1 cellular context compared by ENCODE assay signal in genomic region chr12:57089259-57090245, GRCh38.
TF ChIP-seq lines count a peak whose summit lies in the region.

No MANE protein-coding gene starts in this region.

TF ChIP-seq in HepG2, 621 proteins besides CTCF, POLR2A, EP300 and RAD21 (continued from another document and continues in another):
- TF ChIP-seq TFDP2 (CRISPR knock-in tag; IDR thresholded peaks at IDR 0.05) = no peak
- no peak for TF ChIP-seq ZNF367 (CRISPR knock-in tag; IDR thresholded peaks at IDR 0.05; ENCODE audit: borderline replicate concordance)
- TF ChIP-seq ZNF10 (CRISPR knock-in tag; IDR thresholded peaks at IDR 0.05; ENCODE audit: borderline replicate concordance, low read depth) = no peak
- no peak for TF ChIP-seq ZKSCAN8 (CRISPR knock-in tag; IDR thresholded peaks at IDR 0.05; ENCODE audit: borderline replicate concordance)
- no peak for TF ChIP-seq ZNF20 (CRISPR knock-in tag; IDR thresholded peaks at IDR 0.05)
- TF ChIP-seq SRY (CRISPR knock-in tag; IDR thresholded peaks at IDR 0.05) = no peak
- TF ChIP-seq MTERF4 (CRISPR knock-in tag; IDR thresholded peaks at IDR 0.05) = no peak
- TF ChIP-seq AKAP8 (CRISPR knock-in tag; IDR thresholded peaks at IDR 0.05) = no peak
- TF ChIP-seq ZNF761 (CRISPR knock-in tag; conservative IDR thresholded peaks at IDR 0.05) = no peak
- no peak for TF ChIP-seq ZNF317 (CRISPR knock-in tag; IDR thresholded peaks at IDR 0.05)
- TF ChIP-seq PLRG1 (conservative IDR thresholded peaks at IDR 0.05) = no peak
- TF ChIP-seq HDAC6 (IDR thresholded peaks at IDR 0.05; ENCODE audit: low read depth, low read length) = no peak
- TF ChIP-seq, protein P1, sequence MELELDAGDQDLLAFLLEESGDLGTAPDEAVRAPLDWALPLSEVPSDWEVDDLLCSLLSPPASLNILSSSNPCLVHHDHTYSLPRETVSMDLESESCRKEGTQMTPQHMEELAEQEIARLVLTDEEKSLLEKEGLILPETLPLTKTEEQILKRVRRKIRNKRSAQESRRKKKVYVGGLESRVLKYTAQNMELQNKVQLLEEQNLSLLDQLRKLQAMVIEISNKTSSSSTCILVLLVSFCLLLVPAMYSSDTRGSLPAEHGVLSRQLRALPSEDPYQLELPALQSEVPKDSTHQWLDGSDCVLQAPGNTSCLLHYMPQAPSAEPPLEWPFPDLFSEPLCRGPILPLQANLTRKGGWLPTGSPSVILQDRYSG (CRISPR knock-in tag; IDR thresholded peaks at IDR 0.05) = no peak
- no peak for TF ChIP-seq ZNF670 (CRISPR knock-in tag; IDR thresholded peaks at IDR 0.05; ENCODE audit: borderline replicate concordance)
- TF ChIP-seq, protein P2, sequence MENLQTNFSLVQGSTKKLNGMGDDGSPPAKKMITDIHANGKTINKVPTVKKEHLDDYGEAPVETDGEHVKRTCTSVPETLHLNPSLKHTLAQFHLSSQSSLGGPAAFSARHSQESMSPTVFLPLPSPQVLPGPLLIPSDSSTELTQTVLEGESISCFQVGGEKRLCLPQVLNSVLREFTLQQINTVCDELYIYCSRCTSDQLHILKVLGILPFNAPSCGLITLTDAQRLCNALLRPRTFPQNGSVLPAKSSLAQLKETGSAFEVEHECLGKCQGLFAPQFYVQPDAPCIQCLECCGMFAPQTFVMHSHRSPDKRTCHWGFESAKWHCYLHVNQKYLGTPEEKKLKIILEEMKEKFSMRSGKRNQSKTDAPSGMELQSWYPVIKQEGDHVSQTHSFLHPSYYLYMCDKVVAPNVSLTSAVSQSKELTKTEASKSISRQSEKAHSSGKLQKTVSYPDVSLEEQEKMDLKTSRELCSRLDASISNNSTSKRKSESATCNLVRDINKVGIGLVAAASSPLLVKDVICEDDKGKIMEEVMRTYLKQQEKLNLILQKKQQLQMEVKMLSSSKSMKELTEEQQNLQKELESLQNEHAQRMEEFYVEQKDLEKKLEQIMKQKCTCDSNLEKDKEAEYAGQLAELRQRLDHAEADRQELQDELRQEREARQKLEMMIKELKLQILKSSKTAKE (CRISPR knock-in tag; IDR thresholded peaks at IDR 0.05; ENCODE audit: borderline replicate concordance) = no peak
- no peak for TF ChIP-seq KLF11 (CRISPR knock-in tag; IDR thresholded peaks at IDR 0.05)
- TF ChIP-seq NFE2L2 (IDR thresholded peaks at IDR 0.05; ENCODE audit: low read length) = no peak
- TF ChIP-seq ZMYM2 (CRISPR knock-in tag; IDR thresholded peaks at IDR 0.05) = no peak
- TF ChIP-seq, protein P3, sequence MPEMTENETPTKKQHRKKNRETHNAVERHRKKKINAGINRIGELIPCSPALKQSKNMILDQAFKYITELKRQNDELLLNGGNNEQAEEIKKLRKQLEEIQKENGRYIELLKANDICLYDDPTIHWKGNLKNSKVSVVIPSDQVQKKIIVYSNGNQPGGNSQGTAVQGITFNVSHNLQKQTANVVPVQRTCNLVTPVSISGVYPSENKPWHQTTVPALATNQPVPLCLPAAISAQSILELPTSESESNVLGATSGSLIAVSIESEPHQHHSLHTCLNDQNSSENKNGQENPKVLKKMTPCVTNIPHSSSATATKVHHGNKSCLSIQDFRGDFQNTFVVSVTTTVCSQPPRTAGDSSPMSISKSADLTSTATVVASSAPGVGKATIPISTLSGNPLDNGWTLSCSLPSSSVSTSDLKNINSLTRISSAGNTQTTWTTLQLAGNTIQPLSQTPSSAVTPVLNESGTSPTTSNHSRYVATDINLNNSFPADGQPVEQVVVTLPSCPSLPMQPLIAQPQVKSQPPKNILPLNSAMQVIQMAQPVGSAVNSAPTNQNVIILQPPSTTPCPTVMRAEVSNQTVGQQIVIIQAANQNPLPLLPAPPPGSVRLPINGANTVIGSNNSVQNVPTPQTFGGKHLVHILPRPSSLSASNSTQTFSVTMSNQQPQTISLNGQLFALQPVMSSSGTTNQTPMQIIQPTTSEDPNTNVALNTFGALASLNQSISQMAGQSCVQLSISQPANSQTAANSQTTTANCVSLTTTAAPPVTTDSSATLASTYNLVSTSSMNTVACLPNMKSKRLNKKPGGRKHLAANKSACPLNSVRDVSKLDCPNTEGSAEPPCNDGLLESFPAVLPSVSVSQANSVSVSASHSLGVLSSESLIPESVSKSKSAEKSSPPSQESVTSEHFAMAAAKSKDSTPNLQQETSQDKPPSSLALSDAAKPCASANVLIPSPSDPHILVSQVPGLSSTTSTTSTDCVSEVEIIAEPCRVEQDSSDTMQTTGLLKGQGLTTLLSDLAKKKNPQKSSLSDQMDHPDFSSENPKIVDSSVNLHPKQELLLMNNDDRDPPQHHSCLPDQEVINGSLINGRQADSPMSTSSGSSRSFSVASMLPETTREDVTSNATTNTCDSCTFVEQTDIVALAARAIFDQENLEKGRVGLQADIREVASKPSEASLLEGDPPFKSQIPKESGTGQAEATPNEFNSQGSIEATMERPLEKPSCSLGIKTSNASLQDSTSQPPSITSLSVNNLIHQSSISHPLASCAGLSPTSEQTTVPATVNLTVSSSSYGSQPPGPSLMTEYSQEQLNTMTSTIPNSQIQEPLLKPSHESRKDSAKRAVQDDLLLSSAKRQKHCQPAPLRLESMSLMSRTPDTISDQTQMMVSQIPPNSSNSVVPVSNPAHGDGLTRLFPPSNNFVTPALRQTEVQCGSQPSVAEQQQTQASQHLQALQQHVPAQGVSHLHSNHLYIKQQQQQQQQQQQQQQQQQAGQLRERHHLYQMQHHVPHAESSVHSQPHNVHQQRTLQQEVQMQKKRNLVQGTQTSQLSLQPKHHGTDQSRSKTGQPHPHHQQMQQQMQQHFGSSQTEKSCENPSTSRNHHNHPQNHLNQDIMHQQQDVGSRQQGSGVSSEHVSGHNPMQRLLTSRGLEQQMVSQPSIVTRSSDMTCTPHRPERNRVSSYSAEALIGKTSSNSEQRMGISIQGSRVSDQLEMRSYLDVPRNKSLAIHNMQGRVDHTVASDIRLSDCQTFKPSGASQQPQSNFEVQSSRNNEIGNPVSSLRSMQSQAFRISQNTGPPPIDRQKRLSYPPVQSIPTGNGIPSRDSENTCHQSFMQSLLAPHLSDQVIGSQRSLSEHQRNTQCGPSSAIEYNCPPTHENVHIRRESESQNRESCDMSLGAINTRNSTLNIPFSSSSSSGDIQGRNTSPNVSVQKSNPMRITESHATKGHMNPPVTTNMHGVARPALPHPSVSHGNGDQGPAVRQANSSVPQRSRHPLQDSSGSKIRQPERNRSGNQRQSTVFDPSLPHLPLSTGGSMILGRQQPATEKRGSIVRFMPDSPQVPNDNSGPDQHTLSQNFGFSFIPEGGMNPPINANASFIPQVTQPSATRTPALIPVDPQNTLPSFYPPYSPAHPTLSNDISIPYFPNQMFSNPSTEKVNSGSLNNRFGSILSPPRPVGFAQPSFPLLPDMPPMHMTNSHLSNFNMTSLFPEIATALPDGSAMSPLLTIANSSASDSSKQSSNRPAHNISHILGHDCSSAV (CRISPR knock-in tag; IDR thresholded peaks at IDR 0.05; ENCODE audit: borderline replicate concordance) = no peak
- TF ChIP-seq USF2 (IDR thresholded peaks at IDR 0.05; ENCODE audit: low read depth, low read length) = no peak
- no peak for TF ChIP-seq USF2 (CRISPR knock-in tag; IDR thresholded peaks at IDR 0.05; ENCODE audit: borderline replicate concordance)
- no peak for TF ChIP-seq ZNF326 (CRISPR knock-in tag; IDR thresholded peaks at IDR 0.05; ENCODE audit: borderline replicate concordance)
- peak; percentile 49; the same call in 1 of the 2 replicates for TF ChIP-seq PRDM10 (CRISPR knock-in tag; IDR thresholded peaks at IDR 0.05; ENCODE audit: low read depth)
- TF ChIP-seq, protein P4, sequence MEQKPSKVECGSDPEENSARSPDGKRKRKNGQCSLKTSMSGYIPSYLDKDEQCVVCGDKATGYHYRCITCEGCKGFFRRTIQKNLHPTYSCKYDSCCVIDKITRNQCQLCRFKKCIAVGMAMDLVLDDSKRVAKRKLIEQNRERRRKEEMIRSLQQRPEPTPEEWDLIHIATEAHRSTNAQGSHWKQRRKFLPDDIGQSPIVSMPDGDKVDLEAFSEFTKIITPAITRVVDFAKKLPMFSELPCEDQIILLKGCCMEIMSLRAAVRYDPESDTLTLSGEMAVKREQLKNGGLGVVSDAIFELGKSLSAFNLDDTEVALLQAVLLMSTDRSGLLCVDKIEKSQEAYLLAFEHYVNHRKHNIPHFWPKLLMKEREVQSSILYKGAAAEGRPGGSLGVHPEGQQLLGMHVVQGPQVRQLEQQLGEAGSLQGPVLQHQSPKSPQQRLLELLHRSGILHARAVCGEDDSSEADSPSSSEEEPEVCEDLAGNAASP (CRISPR knock-in tag; IDR thresholded peaks at IDR 0.05; ENCODE audit: borderline replicate concordance) = no peak
- no peak for TF ChIP-seq MATR3 (CRISPR knock-in tag; IDR thresholded peaks at IDR 0.05)
- TF ChIP-seq ARHGAP35 (CRISPR knock-in tag; IDR thresholded peaks at IDR 0.05; ENCODE audit: borderline replicate concordance) = no peak
- TF ChIP-seq, protein P5, sequence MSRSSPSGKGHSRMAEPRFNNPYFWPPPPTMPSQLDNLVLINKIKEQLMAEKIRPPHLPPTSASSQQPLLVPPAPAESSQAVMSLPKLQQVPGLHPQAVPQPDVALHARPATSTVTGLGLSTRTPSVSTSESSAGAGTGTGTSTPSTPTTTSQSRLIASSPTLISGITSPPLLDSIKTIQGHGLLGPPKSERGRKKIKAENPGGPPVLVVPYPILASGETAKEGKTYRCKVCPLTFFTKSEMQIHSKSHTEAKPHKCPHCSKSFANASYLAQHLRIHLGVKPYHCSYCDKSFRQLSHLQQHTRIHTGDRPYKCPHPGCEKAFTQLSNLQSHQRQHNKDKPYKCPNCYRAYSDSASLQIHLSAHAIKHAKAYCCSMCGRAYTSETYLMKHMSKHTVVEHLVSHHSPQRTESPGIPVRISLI (CRISPR knock-in tag; IDR thresholded peaks at IDR 0.05; ENCODE audit: borderline replicate concordance) = no peak
- TF ChIP-seq HIVEP1 (CRISPR knock-in tag; IDR thresholded peaks at IDR 0.05) = no peak
- no peak for TF ChIP-seq EED (CRISPR knock-in tag; IDR thresholded peaks at IDR 0.05)
- TF ChIP-seq, protein P6, sequence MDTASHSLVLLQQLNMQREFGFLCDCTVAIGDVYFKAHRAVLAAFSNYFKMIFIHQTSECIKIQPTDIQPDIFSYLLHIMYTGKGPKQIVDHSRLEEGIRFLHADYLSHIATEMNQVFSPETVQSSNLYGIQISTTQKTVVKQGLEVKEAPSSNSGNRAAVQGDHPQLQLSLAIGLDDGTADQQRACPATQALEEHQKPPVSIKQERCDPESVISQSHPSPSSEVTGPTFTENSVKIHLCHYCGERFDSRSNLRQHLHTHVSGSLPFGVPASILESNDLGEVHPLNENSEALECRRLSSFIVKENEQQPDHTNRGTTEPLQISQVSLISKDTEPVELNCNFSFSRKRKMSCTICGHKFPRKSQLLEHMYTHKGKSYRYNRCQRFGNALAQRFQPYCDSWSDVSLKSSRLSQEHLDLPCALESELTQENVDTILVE (CRISPR knock-in tag; IDR thresholded peaks at IDR 0.05) = no peak
- TF ChIP-seq DNMT1 (CRISPR knock-in tag; IDR thresholded peaks at IDR 0.05) = no peak
- TF ChIP-seq GATA4 (IDR thresholded peaks at IDR 0.05; ENCODE audit: borderline replicate concordance, low read depth) = no peak
- no peak for TF ChIP-seq ZNF746 (CRISPR knock-in tag; IDR thresholded peaks at IDR 0.05)
